Comparison of ENCODE assay signal across 9 cellular contexts in the genomic region with DNA sequence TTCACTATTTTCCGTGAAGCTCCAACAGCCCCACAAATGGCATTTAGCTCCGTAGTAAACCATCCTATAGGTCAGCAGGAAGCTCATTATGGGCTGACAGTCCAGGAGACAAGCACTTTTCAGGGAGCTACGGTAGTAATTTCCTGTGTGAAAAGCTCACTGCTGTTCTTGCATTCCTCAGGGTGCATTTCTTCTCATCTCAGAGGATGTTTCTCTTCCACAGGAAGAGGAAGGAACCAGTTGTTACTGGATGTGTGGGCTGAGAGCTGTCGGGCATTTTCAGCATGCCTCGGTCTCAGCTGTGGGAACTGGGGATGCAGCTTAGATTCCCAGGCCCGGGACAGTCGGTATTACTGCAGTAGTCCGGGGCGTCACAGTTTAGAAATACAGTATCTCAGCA.
DNase-seq lines count a peak whose midpoint lies in the region; ATAC-seq and TF ChIP-seq lines count a peak whose summit lies in the region.
"Had no signal": no experiment of that assay in that cellular context is flagged by ENCODE, and none has a peak within 500 bp of the region (broad histone marks: within the 10 kb centered on the region; RNA-seq: fewer than 3 reads in every experiment).

No MANE protein-coding gene starts in this region.

- no peak overlapping the region for H3K4me3 ChIP-seq in mesodermal cell (ENCODE audit: extremely low read depth, insufficient read depth, low read length, poor library complexity, severe bottlenecking)
- no peak overlapping the region for H3K4me3 ChIP-seq in uterus

- WGBS in mesodermal cell (ENCODE audit: insufficient coverage in 2 of 2), 2 experiments, result 0 to 2% methylated on average over 8 to 9 of the region's 9 CpGs

- POLR2A ChIA-PET in naive thymus-derived CD8-positive, alpha-beta T cell (lab: Charles Lee), result no interaction called here

- peak overlapping the region; percentile 35 for H3K4me3 Mint-ChIP-seq in endothelial cell (ENCODE audit: unreplicated experiment)
- no peak overlapping the region for H3K4me3 Mint-ChIP-seq in naive thymus-derived CD8-positive, alpha-beta T cell
- H3K4me3 Mint-ChIP-seq: memory B cell had no signal

- TF ChIP-seq CTCF in endothelial cell (IDR thresholded peaks at IDR 0.05; ENCODE audit: unreplicated experiment) (no peak), uterus (IDR thresholded peaks at IDR 0.05) (no peak)

- H3K9me3 ChIP-seq in mesodermal cell (ENCODE audit: control insufficient read depth, low read length), result no peaks in the 10 kb centered on the region
- no peaks in the 10 kb centered on the region for H3K9me3 ChIP-seq in uterus

- no peak for ATAC-seq in naive thymus-derived CD8-positive, alpha-beta T cell
- no peak for ATAC-seq in GM19395 (IDR thresholded peaks at IDR 0.05; ENCODE audit: unreplicated experiment)

- H3K36me3 Mint-ChIP-seq in endothelial cell (ENCODE audit: low read depth, unreplicated experiment), result no peaks in the 10 kb centered on the region
- H3K36me3 Mint-ChIP-seq in naive thymus-derived CD8-positive, alpha-beta T cell, result peaks cover 9 to 38% (median 19%) of the 10 kb centered on the region in 3 donors

- peaks cover 5% of the 10 kb centered on the region for H3K27me3 Mint-ChIP-seq in endothelial cell (ENCODE audit: unreplicated experiment)
- no peaks in the 10 kb centered on the region for H3K27me3 Mint-ChIP-seq in naive thymus-derived CD8-positive, alpha-beta T cell
- H3K27me3 Mint-ChIP-seq: memory B cell had no signal

- H3K4me1 Mint-ChIP-seq in endothelial cell (ENCODE audit: unreplicated experiment), result peaks cover 61% of the 10 kb centered on the region
- peaks cover 8 to 20% (median 8%) of the 10 kb centered on the region in 4 donors for H3K4me1 Mint-ChIP-seq in naive thymus-derived CD8-positive, alpha-beta T cell

- H3K36me3 ChIP-seq in mesodermal cell (ENCODE audit: control insufficient read depth, insufficient read depth, low read length) (no peaks in the 10 kb centered on the region), uterus (no peaks in the 10 kb centered on the region)

- no peaks in the 10 kb centered on the region for H3K9me3 Mint-ChIP-seq in endothelial cell (ENCODE audit: unreplicated experiment)
- no peaks in the 10 kb centered on the region for H3K9me3 Mint-ChIP-seq in naive thymus-derived CD8-positive, alpha-beta T cell
- H3K9me3 Mint-ChIP-seq: memory B cell had no signal

- intact Hi-C loops in uterus (cut with DNase I; ENCODE audit: low total_unique reads), result loop anchor here (10.0 kb wide), 1 partner anchor 97 kb away; the partner anchor contains the start of gene DUSP6

- H3K27ac ChIP-seq in mesodermal cell (ENCODE audit: low read depth, low read length, severe bottlenecking) (peak overlapping the region; percentile 100), uterus (peak overlapping the region; percentile 27 to 62)

- H3K27me3 ChIP-seq in uterus, result no peaks in the 10 kb centered on the region

- H3K27ac Mint-ChIP-seq in endothelial cell (ENCODE audit: unreplicated experiment), result peak overlapping the region; percentile 99
- H3K27ac Mint-ChIP-seq in naive thymus-derived CD8-positive, alpha-beta T cell, result peak overlapping the region in 1 of 10 donors; percentile 52
- H3K27ac Mint-ChIP-seq: memory B cell had no signal

- H3K4me1 ChIP-seq in mesodermal cell (ENCODE audit: control insufficient read depth, insufficient read depth, low read length, poor library complexity, severe bottlenecking) (peaks cover 41% of the 10 kb centered on the region), uterus (peaks cover 3 to 6% of the 10 kb centered on the region in 2 donors)

- no peak for TF ChIP-seq POLR2A in uterus (IDR thresholded peaks at IDR 0.05)

- DNase-seq in NCI-H2227 (lab: John Stamatoyannopoulos, UW; ENCODE audit: unreplicated experiment), result peak; percentile 10
- DNase-seq in endothelial cell (ENCODE audit: low spot score), result peak; percentile 57
- peak; percentile 21 to 29 for DNase-seq in uterus
- DNase-seq in naive thymus-derived CD8-positive, alpha-beta T cell, result no peak
- no peak for DNase-seq in epidermal melanocyte (ENCODE audit: insufficient read length, low spot score)
- DNase-seq: NCI-H1436 treated with DMSO at 0.1 percent for 48 hours had no signal

Comparison
In these comparisons a context has a peak if more than half of its experiments do, and no peak if none do; other contexts are left out.
1. DNase-seq: peak in NCI-H2227 (single experiment), endothelial cell (single experiment) and uterus (2 of 2); none in naive thymus-derived CD8-positive, alpha-beta T cell (0 of 10) and epidermal melanocyte (single experiment).